9 cellular contexts compared by ENCODE assay signal in the genomic region with DNA sequence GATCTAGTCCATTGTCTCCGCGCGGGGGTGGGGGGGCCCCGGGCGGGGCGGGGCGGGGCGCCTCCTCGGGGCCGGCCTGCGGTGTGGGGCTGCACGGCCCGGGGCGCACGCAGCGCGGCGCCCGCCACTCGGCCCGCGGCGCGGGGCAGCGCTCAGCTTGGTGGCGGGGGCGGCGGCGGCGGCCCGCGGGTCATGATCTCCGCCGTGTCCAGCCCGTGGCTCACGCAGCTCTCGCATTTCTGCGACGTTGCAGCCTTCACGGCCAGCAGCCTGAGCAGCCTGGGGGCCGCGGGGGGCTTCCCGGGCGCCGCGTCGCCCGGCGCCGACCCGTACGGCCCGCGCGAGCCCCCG. TPM values are rescaled to one million over a fixed set of nuclear protein-coding genes. Genes with fewer than 3 reads are reported as not detected.
DNase-seq lines count a peak whose midpoint lies in the region; ATAC-seq, FAIRE-seq and TF ChIP-seq lines count a peak whose summit lies in the region.
"Had no signal": no experiment of that assay in that cellular context is flagged by ENCODE, and none has a peak within 500 bp of the region (broad histone marks: within the 10 kb centered on the region; RNA-seq: fewer than 3 reads in every experiment).

A gene (plus strand): TSS at position 127 of the 351 bp plus-strand sequence. CDS start 66 bp downstream, at position 193.

- peak within 1 kb of the TSS; percentile 72 for H3K4me3 Mint-ChIP-seq in activated naive CD4-positive, alpha-beta T cell treated with anti-CD3 and anti-CD28 coated beads for 36 hours
- H3K4me3 Mint-ChIP-seq in activated B cell treated with CpG ODN at 0.5 μM for 24 hours (peak within 1 kb of the TSS; percentile 81), type B pancreatic cell (peak within 1 kb of the TSS; percentile 84)

- no peaks in the 10 kb centered on the region for H3K9me3 Mint-ChIP-seq in activated naive CD4-positive, alpha-beta T cell treated with anti-CD3 and anti-CD28 coated beads for 36 hours
- H3K9me3 Mint-ChIP-seq in activated naive CD4-positive, alpha-beta T cell treated with anti-CD3 and anti-CD28 coated beads, Interleukin-2, amount 50 U/mL, for 72 hours: no peaks in the 10 kb centered on the region
- H3K9me3 Mint-ChIP-seq in activated B cell treated with CpG ODN at 0.5 μM for 24 hours (no peaks in the 10 kb centered on the region), type B pancreatic cell (no peaks in the 10 kb centered on the region)

- H4K20me1 ChIP-seq in keratinocyte (ENCODE audit: control insufficient read depth, extremely low read depth, insufficient read depth, low read length): no peaks in the 10 kb centered on the region

- no peak within 1 kb of the TSS for H2AFZ ChIP-seq in keratinocyte (ENCODE audit: control insufficient read depth, low read length)

- H3K27me3 ChIP-seq in keratinocyte (ENCODE audit: control insufficient read depth, extremely low read depth, insufficient read depth, low read length): peaks cover 38% of the 10 kb centered on the region

- intact Hi-C loops in activated naive CD4-positive, alpha-beta T cell treated with anti-CD3 and anti-CD28 coated beads for 36 hours (cut with micrococcal nuclease): no loop called here
- intact Hi-C loops in activated B cell treated with CpG ODN at 0.5 μM for 24 hours (cut with micrococcal nuclease): no loop called here

- peaks cover 62% of the 10 kb centered on the region for H3K27me3 Mint-ChIP-seq in activated naive CD4-positive, alpha-beta T cell treated with anti-CD3 and anti-CD28 coated beads for 36 hours (ENCODE audit: low read depth)
- H3K27me3 Mint-ChIP-seq in activated B cell treated with CpG ODN at 0.5 μM for 24 hours (peaks cover 49% of the 10 kb centered on the region), type B pancreatic cell (peaks cover 80% of the 10 kb centered on the region)

- no peak for FAIRE-seq in keratinocyte (lab: Jason Lieb, UNC)

- no peak within 1 kb of the TSS for H3K9ac ChIP-seq in keratinocyte (ENCODE audit: control insufficient read depth, extremely low read depth, insufficient read depth, low read length)

- H3K36me3 ChIP-seq in keratinocyte (ENCODE audit: control insufficient read depth in 2 of 2, extremely low read depth in 1 of 2, insufficient read depth in 2 of 2, low read length in 2 of 2): no peaks in the 10 kb centered on the region

- peak within 1 kb of the TSS; percentile 27 for H3K4me2 ChIP-seq in keratinocyte (ENCODE audit: control insufficient read depth, extremely low read depth, insufficient read depth, low read depth, low read length)

- no peak for DNase-seq in activated naive CD4-positive, alpha-beta T cell treated with anti-CD3 and anti-CD28 coated beads for 36 hours
- no peak for DNase-seq in activated naive CD4-positive, alpha-beta T cell treated with anti-CD3 and anti-CD28 coated beads, Interleukin-2, amount 50 U/mL, for 72 hours (ENCODE audit: low spot score in 2 of 2)
- DNase-seq in activated B cell treated with CpG ODN at 0.5 μM for 24 hours: no peak
- DNase-seq in keratinocyte (ENCODE audit: low read depth, low spot score): no peak
- no peak for DNase-seq in type B pancreatic cell (ENCODE audit: extremely low spot score, unreplicated experiment)
- no peak for DNase-seq in KBM-7
- DNase-seq in NCI-H187 treated with DMSO at 0.1 percent for 48 hours (lab: John Stamatoyannopoulos, UW): no peak
- DNase-seq: stimulated activated CD4-positive, alpha-beta T cell treated with anti-CD3 and anti-CD28 coated beads, Interleukin-12 subunit alpha, Interleukin-12 subunit beta, amount 100 ng/mL, for 4 hours had no signal

- in situ Hi-C loops in KBM-7 (cut with MboI; ENCODE audit: low pct_unique_long_range_greater_than_20kb, low sequenced_read_pairs): no loop called here

- peak within 1 kb of the TSS in 1 of 3 experiments; percentile 4 for H3K4me3 ChIP-seq in keratinocyte (ENCODE audit: control insufficient read depth in 2 of 3, extremely low read depth in 1 of 3, insufficient read depth in 2 of 3, low read depth in 1 of 3, low read length in 3 of 3)

- CTCF ChIA-PET in activated naive CD4-positive, alpha-beta T cell treated with anti-CD3 and anti-CD28 coated beads for 36 hours (lab: Charles Lee): interaction anchor here (1.4 kb wide), 1 partner anchor 30 kb away, joined by 3 read pairs; no protein-coding TSS in a partner anchor
- CTCF ChIA-PET in activated B cell treated with CpG ODN at 0.5 μM for 24 hours (lab: Charles Lee): no interaction called here

- dilution Hi-C loops in keratinocyte (cut with MboI; ENCODE audit: extremely low pct_ligation_motif_present, low sequenced_read_pairs): no loop called here

- no peaks in the 10 kb centered on the region for H3K79me2 ChIP-seq in keratinocyte (ENCODE audit: control insufficient read depth, insufficient read depth, low read length)

- H3K4me1 Mint-ChIP-seq in activated naive CD4-positive, alpha-beta T cell treated with anti-CD3 and anti-CD28 coated beads for 36 hours (ENCODE audit: low read depth): peaks cover 35% of the 10 kb centered on the region
- H3K4me1 Mint-ChIP-seq in activated B cell treated with CpG ODN at 0.5 μM for 24 hours (peaks cover 34% of the 10 kb centered on the region), type B pancreatic cell (ENCODE audit: unreplicated experiment) (peaks cover 18% of the 10 kb centered on the region)

- no peak for ATAC-seq in activated naive CD4-positive, alpha-beta T cell treated with anti-CD3 and anti-CD28 coated beads, Interleukin-2, amount 50 U/mL, for 72 hours
- ATAC-seq in activated B cell treated with CpG ODN at 0.5 μM for 24 hours (ENCODE audit: low read depth) (no peak), HG03457 (IDR thresholded peaks at IDR 0.05; ENCODE audit: unreplicated experiment) (no peak)

- peaks cover 10% of the 10 kb centered on the region for H3K4me1 ChIP-seq in keratinocyte (ENCODE audit: control insufficient read depth, extremely low read depth, insufficient read depth, low read length)

- H3K36me3 Mint-ChIP-seq in activated naive CD4-positive, alpha-beta T cell treated with anti-CD3 and anti-CD28 coated beads for 36 hours (ENCODE audit: low read depth): no peaks in the 10 kb centered on the region
- H3K36me3 Mint-ChIP-seq in activated naive CD4-positive, alpha-beta T cell treated with anti-CD3 and anti-CD28 coated beads, Interleukin-2, amount 50 U/mL, for 72 hours: peaks cover 10 to 11% of the 10 kb centered on the region in 2 donors
- H3K36me3 Mint-ChIP-seq in activated B cell treated with CpG ODN at 0.5 μM for 24 hours (ENCODE audit: low read depth) (no peaks in the 10 kb centered on the region), type B pancreatic cell (peaks cover 4% of the 10 kb centered on the region)

- H3K27ac Mint-ChIP-seq in activated naive CD4-positive, alpha-beta T cell treated with anti-CD3 and anti-CD28 coated beads for 36 hours: no peak within 1 kb of the TSS
- H3K27ac Mint-ChIP-seq in activated naive CD4-positive, alpha-beta T cell treated with anti-CD3 and anti-CD28 coated beads, Interleukin-2, amount 50 U/mL, for 72 hours: peak within 1 kb of the TSS in 1 of 2 donors; percentile 83
- H3K27ac Mint-ChIP-seq in activated B cell treated with CpG ODN at 0.5 μM for 24 hours: no peak within 1 kb of the TSS
- H3K27ac Mint-ChIP-seq in type B pancreatic cell: peak within 1 kb of the TSS; percentile 55

- no peak within 1 kb of the TSS for H3K27ac ChIP-seq in keratinocyte (ENCODE audit: control insufficient read depth, insufficient read depth, low read length)

- no peaks in the 10 kb centered on the region for H3K9me3 ChIP-seq in keratinocyte (ENCODE audit: control insufficient read depth, low read depth, low read length)

- POLR2A ChIA-PET in activated B cell treated with CpG ODN at 0.5 μM for 24 hours (lab: Charles Lee): no interaction called here

- TF ChIP-seq CTCF in activated B cell treated with CpG ODN at 0.5 μM for 24 hours (IDR thresholded peaks at IDR 0.05) (no peak), keratinocyte (optimal IDR thresholded peaks at IDR 0.05 in 1 of 3, IDR thresholded peaks at IDR 0.05 in 1 of 3, conservative IDR thresholded peaks at IDR 0.05 in 1 of 3; ENCODE audit: extremely low read depth in 1 of 3, insufficient read depth in 2 of 3, low read length in 3 of 3) (no peak), type B pancreatic cell (conservative IDR thresholded peaks at IDR 0.05) (no peak)

- no peaks in the 10 kb centered on the region for H3K9me1 ChIP-seq in keratinocyte (ENCODE audit: control insufficient read depth, extremely low read depth, insufficient read depth, low read length)

RNA-seq across cellular contexts. Expression of the gene that starts here (rescaled TPM):
- not detected for total RNA-seq in activated naive CD4-positive, alpha-beta T cell treated with anti-CD3 and anti-CD28 coated beads for 36 hours
- not detected for total RNA-seq in activated naive CD4-positive, alpha-beta T cell treated with anti-CD3 and anti-CD28 coated beads, Interleukin-2, amount 50 U/mL, for 72 hours
- total RNA-seq in activated B cell treated with CpG ODN at 0.5 μM for 24 hours: not detected in 2 replicates
- 0.10 TPM in 1 of 3 replicates, not detected in the others for polyA plus RNA-seq in keratinocyte
- 0.17 TPM for polyA plus RNA-seq in keratinocyte (2011; ENCODE audit: low read depth)
- not detected in 2 replicates for polyA plus RNA-seq in keratinocyte (2011; cell fraction: cytosol; rRNA removed)
- 0.19 TPM in 1 of 2 replicates, not detected in the other for polyA plus RNA-seq in keratinocyte (2011; cell fraction: nucleus; rRNA removed)
- 0.18 and 0.30 TPM in 2 replicates for polyA plus RNA-seq in keratinocyte (2012; ENCODE audit: low replicate concordance)
- not detected in 3 replicates for polyA minus RNA-seq in keratinocyte
- not detected for polyA minus RNA-seq in keratinocyte (2011; cell fraction: cytosol; rRNA and poly(A)+ RNA removed)
- polyA minus RNA-seq in keratinocyte (2011; cell fraction: nucleus; rRNA and poly(A)+ RNA removed): not detected in 2 replicates
- 2.4 and 3.4 TPM in 2 replicates for total RNA-seq in type B pancreatic cell (ENCODE audit: low replicate concordance)
